Comparison of ENCODE assay signal across 20 cellular contexts in the genomic region with DNA sequence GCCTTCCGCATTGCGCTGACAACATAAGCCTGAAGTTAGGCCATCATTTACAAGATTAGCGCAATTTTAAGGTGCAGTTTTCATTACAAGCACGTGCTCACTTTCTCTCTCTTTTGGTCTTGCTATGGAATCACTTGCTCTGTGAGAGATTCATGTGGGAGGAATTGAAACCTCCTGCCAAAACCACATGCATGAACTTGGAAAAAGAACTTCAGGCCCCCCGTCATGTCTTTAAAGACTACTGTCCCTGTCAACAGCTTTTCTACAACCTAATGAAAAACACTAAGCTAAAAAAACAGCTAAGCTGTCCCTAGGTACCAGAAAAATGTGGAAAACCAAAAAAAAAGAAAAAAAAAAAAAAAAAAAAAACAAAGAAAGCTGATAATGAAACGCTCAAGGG.
DNase-seq lines count a peak whose midpoint lies in the region; ATAC-seq and TF ChIP-seq lines count a peak whose summit lies in the region.
"Had no signal": no experiment of that assay in that cellular context is flagged by ENCODE, and none has a peak within 500 bp of the region (broad histone marks: within the 10 kb centered on the region; RNA-seq: fewer than 3 reads in every experiment).

No MANE protein-coding gene starts in this region.

- DNase-seq in Right ventricle myocardium superior, result no peak
- DNase-seq in right atrium auricular region (ENCODE audit: low spot score), result no peak
- peak; percentile 40 for DNase-seq in brain microvascular endothelial cell
- peak; percentile 5 for DNase-seq in left kidney (ENCODE audit: low read depth, low spot score)
- DNase-seq in HK-2 (ENCODE audit: unreplicated experiment), result no peak
- DNase-seq in mesothelial cell of epicardium (ENCODE audit: low spot score in 2 of 2, unreplicated experiment in 2 of 2), result no peak
- no peak for DNase-seq in activated naive CD4-positive, alpha-beta T cell treated with anti-CD3 and anti-CD28 coated beads for 36 hours
- no peak for DNase-seq in NCI-H1417 treated with DMSO at 0.1 percent for 48 hours (lab: John Stamatoyannopoulos, UW)
- DNase-seq: CD8-positive, alpha-beta T cell; H7; MG63; NCI-H1092 treated with DMSO at 0.1 percent for 48 hours; NCI-H1694 treated with DMSO at 0.1 percent for 48 hours; NCI-H2107; NCI-H2227 treated with DMSO at 0.1 percent for 48 hours; NCI-H526; NK-92 treated with Interleukin-12 subunit alpha and Interleukin-12 subunit beta, amount 100 ng/mL, for 24 hours; OCI-M1 had no signal

- H3K27me3 Mint-ChIP-seq in mesothelial cell of epicardium (ENCODE audit: low read depth), result no peaks in the 10 kb centered on the region
- no peaks in the 10 kb centered on the region for H3K27me3 Mint-ChIP-seq in activated naive CD4-positive, alpha-beta T cell treated with anti-CD3 and anti-CD28 coated beads for 36 hours (ENCODE audit: low read depth)

- peaks cover 20% of the 10 kb centered on the region for H3K4me1 Mint-ChIP-seq in mesothelial cell of epicardium
- H3K4me1 Mint-ChIP-seq in activated naive CD4-positive, alpha-beta T cell treated with anti-CD3 and anti-CD28 coated beads for 36 hours (ENCODE audit: low read depth), result no peaks in the 10 kb centered on the region

- no peak overlapping the region for H3K4me3 ChIP-seq in right atrium auricular region
- no peak overlapping the region for H3K4me3 ChIP-seq in brain microvascular endothelial cell (ENCODE audit: low read depth, low read length)
- H3K4me3 ChIP-seq: BLaER1, MG63 had no signal

- no peaks in the 10 kb centered on the region for H3K27me3 ChIP-seq in right atrium auricular region
- H3K27me3 ChIP-seq in brain microvascular endothelial cell (replicated peaks), result no peaks in the 10 kb centered on the region
- H3K27me3 ChIP-seq: BLaER1, MG63 had no signal

- no peaks in the 10 kb centered on the region for H3K36me3 Mint-ChIP-seq in mesothelial cell of epicardium
- no peaks in the 10 kb centered on the region for H3K36me3 Mint-ChIP-seq in activated naive CD4-positive, alpha-beta T cell treated with anti-CD3 and anti-CD28 coated beads for 36 hours (ENCODE audit: low read depth)
- H3K36me3 Mint-ChIP-seq: CD8-positive, alpha-beta T cell had no signal

- no peaks in the 10 kb centered on the region for H3K9me3 Mint-ChIP-seq in mesothelial cell of epicardium
- H3K9me3 Mint-ChIP-seq in activated naive CD4-positive, alpha-beta T cell treated with anti-CD3 and anti-CD28 coated beads for 36 hours, result peaks cover 1% of the 10 kb centered on the region

- H3K4me3 Mint-ChIP-seq in mesothelial cell of epicardium, result no peak overlapping the region
- H3K4me3 Mint-ChIP-seq in activated naive CD4-positive, alpha-beta T cell treated with anti-CD3 and anti-CD28 coated beads for 36 hours, result no peak overlapping the region
- H3K4me3 Mint-ChIP-seq: CD8-positive, alpha-beta T cell had no signal

- in situ Hi-C loops in brain microvascular endothelial cell (cut with HindIII; ENCODE audit: low pct_ligation_motif_present, low sequenced_read_pairs), result no loop called here

- no peaks in the 10 kb centered on the region for H3K4me1 ChIP-seq in right atrium auricular region
- H3K4me1 ChIP-seq: BLaER1 had no signal

- H3K36me3 ChIP-seq in right atrium auricular region (no peaks in the 10 kb centered on the region), brain microvascular endothelial cell (replicated peaks) (no peaks in the 10 kb centered on the region)
- H3K36me3 ChIP-seq: BLaER1, MG63 had no signal

- no peak overlapping the region for H3K27ac Mint-ChIP-seq in mesothelial cell of epicardium
- H3K27ac Mint-ChIP-seq in activated naive CD4-positive, alpha-beta T cell treated with anti-CD3 and anti-CD28 coated beads for 36 hours, result no peak overlapping the region
- H3K27ac Mint-ChIP-seq: CD8-positive, alpha-beta T cell had no signal

- ATAC-seq in Right ventricle myocardium superior (ENCODE audit: poor library complexity), result peak; percentile 12
- ATAC-seq: CD8-positive, alpha-beta T cell; HepG2 had no signal

- no peak overlapping the region for H3K27ac ChIP-seq in right atrium auricular region
- H3K27ac ChIP-seq in brain microvascular endothelial cell, result no peak overlapping the region
- H3K27ac ChIP-seq: BLaER1 had no signal

- TF ChIP-seq CTCF in right atrium auricular region (IDR thresholded peaks at IDR 0.05) (no peak), brain microvascular endothelial cell (IDR thresholded peaks at IDR 0.05; ENCODE audit: low read depth, low read length, missing control alignments) (no peak), mesothelial cell of epicardium (IDR thresholded peaks at IDR 0.05; ENCODE audit: unreplicated experiment) (no peak)

- no peaks in the 10 kb centered on the region for H3K9me3 ChIP-seq in right atrium auricular region
- H3K9me3 ChIP-seq: BLaER1, MG63 had no signal

- intact Hi-C loops in Right ventricle myocardium superior (cut with DNase I), result no loop called here
- intact Hi-C loops in activated naive CD4-positive, alpha-beta T cell treated with anti-CD3 and anti-CD28 coated beads for 36 hours (cut with micrococcal nuclease), result no loop called here

- CTCF ChIA-PET in activated naive CD4-positive, alpha-beta T cell treated with anti-CD3 and anti-CD28 coated beads for 36 hours (lab: Charles Lee), result no interaction called here

Comparison
In these comparisons a context has a peak if more than half of its experiments do, and no peak if none do; other contexts are left out.
1. DNase-seq: peak in brain microvascular endothelial cell (single experiment) and left kidney (single experiment); none in Right ventricle myocardium superior (single experiment), right atrium auricular region (single experiment), HK-2 (single experiment), mesothelial cell of epicardium (0 of 2), activated naive CD4-positive, alpha-beta T cell treated with anti-CD3 and anti-CD28 coated beads for 36 hours (single experiment) and NCI-H1417 treated with DMSO at 0.1 percent for 48 hours (single experiment).